In genomic region chr12:104689630-104690029, GRCh38 we compare ENCODE assay signal across 17 cellular contexts.
A peak's percentile ranks its signal among the peaks of the same experiment; 100 is the strongest.
DNase-seq lines count a peak whose midpoint lies in the region; ATAC-seq, FAIRE-seq and TF ChIP-seq lines count a peak whose summit lies in the region.
"Had no signal": no experiment of that assay in that cellular context is flagged by ENCODE, and none has a peak within 500 bp of the region (broad histone marks: within the 10 kb centered on the region; RNA-seq: fewer than 3 reads in every experiment).

No MANE protein-coding gene starts in this region.

- H3K4me1 Mint-ChIP-seq in T-helper 17 cell, result peaks cover 58% of the 10 kb centered on the region

- H3K36me3 ChIP-seq in left ventricle myocardium inferior, result no peaks in the 10 kb centered on the region
- H3K36me3 ChIP-seq in KOPT-K1 (ENCODE audit: insufficient read depth, low read length), result peaks cover 47% of the 10 kb centered on the region
- no peaks in the 10 kb centered on the region for H3K36me3 ChIP-seq in neutrophil
- H3K36me3 ChIP-seq: upper lobe of left lung had no signal

- no peaks in the 10 kb centered on the region for H3K27me3 Mint-ChIP-seq in T-helper 17 cell
- H3K27me3 Mint-ChIP-seq: activated CD4-positive, alpha-beta memory T cell treated with anti-CD3 and anti-CD28 coated beads, Interleukin-2, amount 10 ng/mL, durations not matched to agents 7 days and 5 days; IgD-negative memory B cell had no signal

- peak; percentile 35 for ATAC-seq in Right ventricle myocardium inferior
- ATAC-seq in T-helper 17 cell, result no peak

- intact Hi-C loops in Right ventricle myocardium inferior (cut with DNase I) (no loop called here), left ventricle myocardium inferior (cut with micrococcal nuclease) (no loop called here)

- peak overlapping the region; percentile 67 for H3K27ac Mint-ChIP-seq in T-helper 17 cell
- H3K27ac Mint-ChIP-seq: activated CD4-positive, alpha-beta memory T cell treated with anti-CD3 and anti-CD28 coated beads, Interleukin-2, amount 10 ng/mL, durations not matched to agents 7 days and 5 days; IgD-negative memory B cell had no signal

- H3K4me3 ChIP-seq in left ventricle myocardium inferior, result no peak overlapping the region
- H3K4me3 ChIP-seq in neutrophil (ENCODE audit: low read depth in 1 of 2, low read length in 1 of 2), result peak overlapping the region in 1 of 2 experiments; percentile 28
- H3K4me3 ChIP-seq: upper lobe of left lung had no signal

- H3K36me3 Mint-ChIP-seq in T-helper 17 cell (ENCODE audit: low read depth), result no peaks in the 10 kb centered on the region

- no peak overlapping the region for H3K4me3 Mint-ChIP-seq in T-helper 17 cell
- H3K4me3 Mint-ChIP-seq: activated CD4-positive, alpha-beta memory T cell treated with anti-CD3 and anti-CD28 coated beads, Interleukin-2, amount 10 ng/mL, durations not matched to agents 7 days and 5 days had no signal

- FAIRE-seq in GM12891 (lab: Jason Lieb, UNC), result no peak
- FAIRE-seq: H54 had no signal

- peaks cover 16% of the 10 kb centered on the region for H3K4me1 ChIP-seq in left ventricle myocardium inferior
- peaks cover 82 to 88% of the 10 kb centered on the region in 2 experiments for H3K4me1 ChIP-seq in neutrophil (ENCODE audit: control insufficient read depth in 1 of 2, insufficient read depth in 1 of 2, low read depth in 1 of 2, low read length in 1 of 2)

- DNase-seq in Right ventricle myocardium inferior (ENCODE audit: missing footprints) (no peak), left ventricle myocardium inferior (no peak), T-helper 17 cell (no peak), GM12891 (ENCODE audit: insufficient read length, low spot score) (no peak), T-helper 9 cell (no peak)
- DNase-seq: activated CD4-positive, alpha-beta memory T cell treated with anti-CD3 and anti-CD28 coated beads, Interleukin-2, amount 10 ng/mL, durations not matched to agents 7 days and 5 days; activated T-cell treated with anti-CD3 and anti-CD28 coated beads, Interleukin-2, amount 50 U/mL, for 48 hours; NCI-H1092; NCI-H2081 treated with DMSO at 0.1 percent for 48 hours; stimulated activated CD4-positive, alpha-beta T cell treated with anti-CD3 and anti-CD28 coated beads, Interleukin-12 subunit alpha, Interleukin-12 subunit beta, amount 100 ng/mL, for 4 hours; upper lobe of left lung had no signal

- H3K27ac ChIP-seq in left ventricle myocardium inferior (replicated peaks) (no peak overlapping the region), KOPT-K1 (ENCODE audit: low read depth, low read length, poor library complexity, severe bottlenecking) (peak overlapping the region; percentile 95), neutrophil (peak overlapping the region; percentile 92)
- H3K27ac ChIP-seq: RWPE1, VCaP had no signal

- H3K27me3 ChIP-seq in left ventricle myocardium inferior (ENCODE audit: low read depth) (no peaks in the 10 kb centered on the region), neutrophil (no peaks in the 10 kb centered on the region)
- H3K27me3 ChIP-seq: upper lobe of left lung had no signal

- no peak for TF ChIP-seq CTCF in left ventricle myocardium inferior (IDR thresholded peaks at IDR 0.05; ENCODE audit: borderline replicate concordance)
- TF ChIP-seq CTCF in neutrophil (IDR thresholded peaks at IDR 0.05), result no peak

- H3K9me3 ChIP-seq in left ventricle myocardium inferior (replicated peaks), result peaks cover 6% of the 10 kb centered on the region
- peaks cover 8% of the 10 kb centered on the region for H3K9me3 ChIP-seq in KOPT-K1 (ENCODE audit: insufficient read depth, low read length, poor library complexity, severe bottlenecking)
- H3K9me3 ChIP-seq in T-helper 17 cell (ENCODE audit: control insufficient read depth, low read length, poor library complexity, severe bottlenecking), result no peaks in the 10 kb centered on the region
- no peaks in the 10 kb centered on the region for H3K9me3 ChIP-seq in neutrophil
- H3K9me3 ChIP-seq: upper lobe of left lung had no signal

- TF ChIP-seq POLR2A in GM12891 (IDR thresholded peaks at IDR 0.05; ENCODE audit: low read depth, low read length), result no peak

TF ChIP-seq in GM12891, 5 proteins besides CTCF, POLR2A, EP300 and RAD21:
- TF ChIP-seq POLR2AphosphoS5 (IDR thresholded peaks at IDR 0.05; ENCODE audit: low read depth, low read length), result no peak
- TF ChIP-seq SPI1 (IDR thresholded peaks at IDR 0.05; ENCODE audit: low read depth, low read length), result no peak
- no peak for TF ChIP-seq TAF1 (IDR thresholded peaks at IDR 0.05; ENCODE audit: low read depth, low read length)
- no peak for TF ChIP-seq POU2F2 (IDR thresholded peaks at IDR 0.05; ENCODE audit: low read depth, low read length)
- no peak for TF ChIP-seq PAX5 (IDR thresholded peaks at IDR 0.05; ENCODE audit: insufficient read depth, low read length, severe bottlenecking)
